In the genomic region with DNA sequence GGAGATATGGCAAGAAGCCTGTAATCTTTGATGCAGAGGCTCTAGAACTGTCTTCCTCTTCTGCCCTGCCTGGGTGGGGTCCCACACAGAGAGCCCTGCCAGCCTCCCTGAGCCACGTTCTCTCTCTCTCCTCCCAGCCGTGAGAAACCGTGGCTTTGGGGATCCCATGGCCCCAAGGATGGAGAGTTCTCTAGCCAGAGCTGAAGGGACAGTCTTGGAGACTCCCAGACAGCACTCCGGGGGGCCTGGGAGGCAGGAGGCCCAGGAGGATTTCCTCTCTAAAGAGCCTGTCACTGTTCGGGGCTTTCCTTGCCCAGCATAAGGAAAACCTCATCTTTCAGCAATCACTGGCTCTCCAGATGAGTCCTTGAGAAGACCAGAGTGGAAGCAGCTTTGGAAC, we compare ENCODE assay signal across 16 cellular contexts.
A peak's percentile ranks its signal among the peaks of the same experiment; 100 is the strongest.
DNase-seq lines count a peak whose midpoint lies in the region; ATAC-seq and TF ChIP-seq lines count a peak whose summit lies in the region.
"Had no signal": no experiment of that assay in that cellular context is flagged by ENCODE, and none has a peak within 500 bp of the region (broad histone marks: within the 10 kb centered on the region; RNA-seq: fewer than 3 reads in every experiment).

No MANE protein-coding gene starts in this region.

- H3K27me3 ChIP-seq in layer of hippocampus (ENCODE audit: control insufficient read depth, insufficient read depth, low read length), result no peaks in the 10 kb centered on the region
- H3K27me3 ChIP-seq in spleen (replicated peaks in 1 of 7), result peaks cover 0 to 4% (median 0%) of the 10 kb centered on the region in 7 donors

- TF ChIP-seq CTCF in activated B cell treated with CpG ODN at 0.5 μM for 24 hours (IDR thresholded peaks at IDR 0.05) (no peak), spleen (IDR thresholded peaks at IDR 0.05 in 8 of 11, conservative IDR thresholded peaks at IDR 0.05 in 3 of 11) (no peak)

- no peaks in the 10 kb centered on the region for H3K36me3 ChIP-seq in spleen
- H3K36me3 ChIP-seq: WERI-Rb-1 had no signal

- TF ChIP-seq POLR2A in spleen (IDR thresholded peaks at IDR 0.05), result no peak

- peaks cover 2% of the 10 kb centered on the region for H3K27me3 Mint-ChIP-seq in activated B cell treated with CpG ODN at 0.5 μM for 24 hours
- H3K27me3 Mint-ChIP-seq: activated naive CD8-positive, alpha-beta T cell treated with anti-CD3 and anti-CD28 coated beads, Interleukin-2, amount 10 ng/mL, durations not matched to agents 7 days and 5 days had no signal

- no peaks in the 10 kb centered on the region for H3K9me3 Mint-ChIP-seq in activated B cell treated with CpG ODN at 0.5 μM for 24 hours
- H3K9me3 Mint-ChIP-seq: natural killer cell treated with Interleukin-12 subunit alpha and Interleukin-12 subunit beta and Interleukin-15 and Interleukin-18, amount 100 ng/mL, for 72 hours had no signal

- CTCF ChIA-PET in activated B cell treated with CpG ODN at 0.5 μM for 24 hours (lab: Charles Lee), result no interaction called here

- peak overlapping the region; percentile 8 for H3K27ac ChIP-seq in layer of hippocampus (ENCODE audit: low read depth, low read length)
- H3K27ac ChIP-seq in spleen, result peak overlapping the region in 6 of 8 donors; percentile 9 to 62 (median 40)
- H3K27ac ChIP-seq: SK-N-MC, WERI-Rb-1 had no signal

- H3K4me1 ChIP-seq in spleen, result peaks cover 5 to 78% (median 45%) of the 10 kb centered on the region in 6 donors

- intact Hi-C loops in activated B cell treated with CpG ODN at 0.5 μM for 24 hours (cut with micrococcal nuclease), result loop anchor here (10.0 kb wide), 1 partner anchor 567 kb away; no protein-coding TSS in a partner anchor
- intact Hi-C loops in spleen (cut with DNase I; ENCODE audit: low total_unique reads), result no loop called here

- H3K4me3 ChIP-seq in spleen, result no peak overlapping the region
- H3K4me3 ChIP-seq: SK-N-MC had no signal

- peaks cover 38% of the 10 kb centered on the region for H3K4me1 Mint-ChIP-seq in activated B cell treated with CpG ODN at 0.5 μM for 24 hours

- peaks cover 0 to 11% (median 0%) of the 10 kb centered on the region in 8 donors for H3K9me3 ChIP-seq in spleen

- H3K27ac Mint-ChIP-seq in activated B cell treated with CpG ODN at 0.5 μM for 24 hours, result peak overlapping the region; percentile 72
- H3K27ac Mint-ChIP-seq: activated naive CD8-positive, alpha-beta T cell treated with anti-CD3 and anti-CD28 coated beads, Interleukin-2, amount 10 ng/mL, durations not matched to agents 7 days and 5 days; natural killer cell treated with Interleukin-12 subunit alpha and Interleukin-12 subunit beta and Interleukin-15 and Interleukin-18, amount 100 ng/mL, for 72 hours had no signal

- 47 to 71% (median 51%) methylated on average over 5 of the region's 5 CpGs for whole genome bisulfite sequencing in spleen, 5 donors

- ATAC-seq in activated B cell treated with CpG ODN at 0.5 μM for 24 hours (ENCODE audit: low read depth), result no peak
- ATAC-seq in GM21737 (IDR thresholded peaks at IDR 0.05; ENCODE audit: unreplicated experiment), result no peak

- POLR2A ChIA-PET in activated B cell treated with CpG ODN at 0.5 μM for 24 hours (lab: Charles Lee), result no interaction called here

- H3K36me3 Mint-ChIP-seq in activated B cell treated with CpG ODN at 0.5 μM for 24 hours (ENCODE audit: low read depth), result no peaks in the 10 kb centered on the region
- H3K36me3 Mint-ChIP-seq: natural killer cell treated with Interleukin-12 subunit alpha and Interleukin-12 subunit beta and Interleukin-15 and Interleukin-18, amount 100 ng/mL, for 72 hours had no signal

- DNase-seq in CD1c-positive myeloid dendritic cell (ENCODE audit: extremely low spot score), result peak; percentile 24
- no peak for DNase-seq in activated B cell treated with CpG ODN at 0.5 μM for 24 hours
- DNase-seq in spleen, result no peak
- no peak for DNase-seq in HCEC 1CT
- no peak for DNase-seq in middle frontal gyrus (ENCODE audit: extremely low spot score, low spot score)
- no peak for DNase-seq in medulla oblongata (ENCODE audit: extremely low spot score)
- DNase-seq: activated naive CD8-positive, alpha-beta T cell treated with anti-CD3 and anti-CD28 coated beads, Interleukin-2, amount 10 ng/mL, durations not matched to agents 7 days and 5 days; AML-193; DND-41; foreskin melanocyte; NK-92 treated with Interleukin-12 subunit alpha and Interleukin-12 subunit beta, amount 100 ng/mL, for 24 hours; WERI-Rb-1 had no signal

- peak overlapping the region; percentile 42 for H3K4me3 Mint-ChIP-seq in activated B cell treated with CpG ODN at 0.5 μM for 24 hours
- H3K4me3 Mint-ChIP-seq: activated naive CD8-positive, alpha-beta T cell treated with anti-CD3 and anti-CD28 coated beads, Interleukin-2, amount 10 ng/mL, durations not matched to agents 7 days and 5 days; natural killer cell treated with Interleukin-12 subunit alpha and Interleukin-12 subunit beta and Interleukin-15 and Interleukin-18, amount 100 ng/mL, for 72 hours had no signal
